Comparison of ENCODE assay signal across 6 cellular contexts in the genomic region with DNA sequence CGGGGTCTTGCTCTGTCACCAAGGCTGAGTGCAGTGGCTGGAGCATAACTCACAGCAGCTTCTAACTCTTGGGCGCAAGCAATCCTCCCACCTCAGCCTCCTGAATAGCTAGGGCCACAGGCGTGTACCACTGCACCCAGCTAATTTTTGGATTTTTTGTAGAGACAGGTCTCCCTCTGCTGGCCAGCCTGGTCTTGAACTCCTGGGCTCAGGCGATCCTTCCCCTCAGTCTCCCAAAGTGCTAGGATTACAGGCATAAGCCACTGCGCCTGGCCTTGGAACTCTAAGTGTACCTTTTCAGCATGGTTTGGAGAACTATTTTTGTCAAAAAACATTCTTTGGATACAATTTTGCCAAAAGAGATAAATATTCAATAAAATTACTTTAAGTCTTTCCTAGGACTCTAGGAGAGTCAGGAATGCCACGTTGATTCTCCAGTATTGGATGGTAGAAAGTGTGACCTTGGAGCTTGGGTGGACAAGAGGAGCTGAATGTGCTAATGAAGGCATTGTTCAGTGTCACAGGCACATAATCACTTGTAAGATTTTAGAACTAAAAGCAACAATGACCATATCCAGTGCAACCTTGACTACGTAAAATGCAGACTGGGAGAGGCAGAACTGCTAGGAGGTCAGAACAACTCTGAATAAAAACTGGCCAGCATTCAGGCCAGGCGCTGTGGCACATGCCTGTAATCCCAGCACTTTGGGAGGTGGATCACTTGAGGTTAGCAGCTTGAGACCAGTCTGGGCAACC. TPM values are rescaled to one million over a fixed set of nuclear protein-coding genes. Genes with fewer than 3 reads are reported as not detected.
DNase-seq lines count a peak whose midpoint lies in the region; ATAC-seq and TF ChIP-seq lines count a peak whose summit lies in the region.

No MANE protein-coding gene starts in this region.

- H3K27me3 Mint-ChIP-seq in activated naive CD8-positive, alpha-beta T cell treated with anti-CD3 and anti-CD28 coated beads, Interleukin-2, amount 10 ng/mL, durations not matched to agents 7 days and 5 days = no peaks in the 10 kb centered on the region
- no peaks in the 10 kb centered on the region for H3K27me3 Mint-ChIP-seq in natural killer cell (ENCODE audit: low read depth in 2 of 2)

- DNase-seq in EL (peak; percentile 62), NCI-H2227 treated with DMSO at 0.1 percent for 48 hours (lab: John Stamatoyannopoulos, UW) (peak; percentile 32), natural killer cell (no peak)
- peak; percentile 40 for DNase-seq in activated naive CD8-positive, alpha-beta T cell treated with anti-CD3 and anti-CD28 coated beads, Interleukin-2, amount 10 ng/mL, durations not matched to agents 7 days and 5 days

- no peaks in the 10 kb centered on the region for H3K9me3 Mint-ChIP-seq in activated naive CD8-positive, alpha-beta T cell treated with anti-CD3 and anti-CD28 coated beads, Interleukin-2, amount 10 ng/mL, durations not matched to agents 7 days and 5 days
- no peaks in the 10 kb centered on the region for H3K9me3 Mint-ChIP-seq in natural killer cell

- H3K27ac Mint-ChIP-seq in activated naive CD8-positive, alpha-beta T cell treated with anti-CD3 and anti-CD28 coated beads, Interleukin-2, amount 10 ng/mL, durations not matched to agents 7 days and 5 days = no peak overlapping the region
- peak overlapping the region; percentile 76 to 91 for H3K27ac Mint-ChIP-seq in natural killer cell

- H3K4me1 Mint-ChIP-seq in activated naive CD8-positive, alpha-beta T cell treated with anti-CD3 and anti-CD28 coated beads, Interleukin-2, amount 10 ng/mL, durations not matched to agents 7 days and 5 days = peaks cover 27% of the 10 kb centered on the region
- H3K4me1 Mint-ChIP-seq in natural killer cell = peaks cover 51 to 61% of the 10 kb centered on the region in 2 donors

- TF ChIP-seq CTCF in natural killer cell (IDR thresholded peaks at IDR 0.05) = peak; percentile 53

- ATAC-seq in activated naive CD8-positive, alpha-beta T cell treated with anti-CD3 and anti-CD28 coated beads, Interleukin-2, amount 10 ng/mL, durations not matched to agents 7 days and 5 days (ENCODE audit: low read depth) = no peak
- no peak for ATAC-seq in natural killer cell
- no peak for ATAC-seq in GM18520 (IDR thresholded peaks at IDR 0.05; ENCODE audit: unreplicated experiment)
- no peak for ATAC-seq in HG03378 (IDR thresholded peaks at IDR 0.05; ENCODE audit: unreplicated experiment)

- POLR2A ChIA-PET in activated naive CD8-positive, alpha-beta T cell treated with anti-CD3 and anti-CD28 coated beads, Interleukin-2, amount 10 ng/mL, durations not matched to agents 7 days and 5 days (lab: Charles Lee) = interaction anchor here (0.8 to 1.2 kb wide), 2 partner anchors 14 to 18 kb away, joined by 3 read pairs; no protein-coding TSS in a partner anchor

- intact Hi-C loops in natural killer cell (cut with micrococcal nuclease) = loop anchor here (1.0 kb wide), 1 partner anchor 27 kb away; no protein-coding TSS in a partner anchor

- H3K4me3 Mint-ChIP-seq in activated naive CD8-positive, alpha-beta T cell treated with anti-CD3 and anti-CD28 coated beads, Interleukin-2, amount 10 ng/mL, durations not matched to agents 7 days and 5 days = peak overlapping the region; percentile 42
- H3K4me3 Mint-ChIP-seq in natural killer cell = peak overlapping the region; percentile 35

- peaks cover 22% of the 10 kb centered on the region for H3K36me3 Mint-ChIP-seq in activated naive CD8-positive, alpha-beta T cell treated with anti-CD3 and anti-CD28 coated beads, Interleukin-2, amount 10 ng/mL, durations not matched to agents 7 days and 5 days
- peaks cover 14% of the 10 kb centered on the region for H3K36me3 Mint-ChIP-seq in natural killer cell

RNA-seq across cellular contexts. Expression of a gene that starts 2.8 kb away (rescaled TPM):
- total RNA-seq in activated naive CD8-positive, alpha-beta T cell treated with anti-CD3 and anti-CD28 coated beads, Interleukin-2, amount 10 ng/mL, durations not matched to agents 7 days and 5 days = 100 to 1,000 TPM; 164 to 166 TPM
- 100 to 1,000 TPM; 175 to 191 (median 179) TPM for total RNA-seq in natural killer cell

RNA-seq across cellular contexts. Expression of a gene that starts 20.5 kb away (rescaled TPM):
- total RNA-seq in activated naive CD8-positive, alpha-beta T cell treated with anti-CD3 and anti-CD28 coated beads, Interleukin-2, amount 10 ng/mL, durations not matched to agents 7 days and 5 days = 10 to 100 TPM; 26.4 to 31.3 TPM
- total RNA-seq in natural killer cell = 10 to 100 TPM; 16.5 to 22.8 (median 20.5) TPM

RNA-seq across cellular contexts. Expression of a gene that starts 20.6 kb away (rescaled TPM):
- 10 to 100 TPM; 23.8 to 24.0 TPM for total RNA-seq in activated naive CD8-positive, alpha-beta T cell treated with anti-CD3 and anti-CD28 coated beads, Interleukin-2, amount 10 ng/mL, durations not matched to agents 7 days and 5 days
- 10 to 100 TPM; 21.3 to 25.8 (median 24.2) TPM for total RNA-seq in natural killer cell

RNA-seq across cellular contexts. Expression of a gene that starts 28.8 kb away (rescaled TPM):
- total RNA-seq in activated naive CD8-positive, alpha-beta T cell treated with anti-CD3 and anti-CD28 coated beads, Interleukin-2, amount 10 ng/mL, durations not matched to agents 7 days and 5 days = 100 to 1,000 TPM; 248 to 276 TPM
- 100 to 1,000 TPM; 152 to 189 (median 163) TPM for total RNA-seq in natural killer cell

RNA-seq across cellular contexts. Expression of a gene that starts 29.2 kb away (rescaled TPM):
- 100 to 1,000 TPM; 146 to 153 TPM for total RNA-seq in activated naive CD8-positive, alpha-beta T cell treated with anti-CD3 and anti-CD28 coated beads, Interleukin-2, amount 10 ng/mL, durations not matched to agents 7 days and 5 days
- total RNA-seq in natural killer cell = 100 to 1,000 TPM in 1 of 3 donors, 10 to 100 TPM in 2; 69.7 to 110 (median 77.2) TPM
